13 cellular contexts compared by ENCODE assay signal in genomic region chr5:41722359-41722950, GRCh38.
A peak's percentile ranks its signal among the peaks of the same experiment; 100 is the strongest.
DNase-seq lines count a peak whose midpoint lies in the region; ATAC-seq, FAIRE-seq and TF ChIP-seq lines count a peak whose summit lies in the region.
"Had no signal": no experiment of that assay in that cellular context is flagged by ENCODE, and none has a peak within 500 bp of the region (broad histone marks: within the 10 kb centered on the region; RNA-seq: fewer than 3 reads in every experiment).

No MANE protein-coding gene starts in this region.

- H3K27me3 ChIP-seq in RWPE2 (ENCODE audit: insufficient read depth, poor library complexity, severe bottlenecking), result no peaks in the 10 kb centered on the region

- FAIRE-seq in GM19239 (lab: Jason Lieb, UNC), result no peak

- ATAC-seq in GM18909 (IDR thresholded peaks at IDR 0.05; ENCODE audit: poor library complexity, unreplicated experiment) (peak; percentile 48), RWPE2 (ENCODE audit: low read depth) (peak; percentile 45)
- ATAC-seq: stimulated activated memory B cell treated with anti-CD40 and anti-IgM and Interleukin-4, amounts not matched to agents 10 μg/mL and 1 μg/mL and 100 μg/mL, for 72 hours had no signal

- H3K9me3 ChIP-seq in RWPE2 (ENCODE audit: severe bottlenecking), result no peaks in the 10 kb centered on the region

- no peaks in the 10 kb centered on the region for H3K36me3 Mint-ChIP-seq in activated CD4-positive, alpha-beta T cell treated with anti-CD3 and anti-CD28 coated beads, Interleukin-2, amount 10 ng/mL, durations not matched to agents 24 days and 14 days (ENCODE audit: low read depth)
- H3K36me3 Mint-ChIP-seq: CD4-positive, CD25-positive, alpha-beta regulatory T cell; stimulated activated memory B cell treated with anti-CD40 and anti-IgM and Interleukin-4, amounts not matched to agents 10 μg/mL and 1 μg/mL and 100 μg/mL, for 72 hours had no signal

- TF ChIP-seq CTCF in AG10803 (conservative IDR thresholded peaks at IDR 0.05; ENCODE audit: low read length) (peak; percentile 6; the same call in 1 of the 2 replicates), RWPE2 (IDR thresholded peaks at IDR 0.05; ENCODE audit: poor library complexity, severe bottlenecking) (peak; percentile 10), fibroblast of pulmonary artery (IDR thresholded peaks at IDR 0.05; ENCODE audit: low read length, missing control alignments) (peak; percentile 35)

- H3K4me1 ChIP-seq in RWPE2 (ENCODE audit: insufficient read depth, poor library complexity, severe bottlenecking), result no peaks in the 10 kb centered on the region

- intact Hi-C loops in activated CD4-positive, alpha-beta T cell treated with anti-CD3 and anti-CD28 coated beads, Interleukin-2, amount 10 ng/mL, durations not matched to agents 24 days and 14 days (cut with micrococcal nuclease), result no loop called here

- DNase-seq in AG10803 (ENCODE audit: low read depth) (no peak), RWPE2 (ENCODE audit: low spot score) (no peak), fibroblast of pulmonary artery (ENCODE audit: low read depth) (peak; percentile 23), GM19239 (ENCODE audit: insufficient read length, low spot score) (no peak)
- DNase-seq in stimulated activated CD4-positive, alpha-beta T cell treated with anti-CD3 and anti-CD28 coated beads, Interleukin-2, amount 100 ng/mL, for 24 hours, result no peak
- no peak for DNase-seq in activated CD4-positive, alpha-beta T cell treated with anti-CD3 and anti-CD28 coated beads, Interleukin-2, amount 10 ng/mL, durations not matched to agents 24 days and 14 days
- DNase-seq in activated CD4-positive, alpha-beta T cell treated with anti-CD3 and anti-CD28 coated beads for 48 hours, result no peak
- DNase-seq: anterior cingulate cortex; CD4-positive, CD25-positive, alpha-beta regulatory T cell; NCI-H446; nephron progenitor cell had no signal

- H3K4me3 Mint-ChIP-seq in activated CD4-positive, alpha-beta T cell treated with anti-CD3 and anti-CD28 coated beads, Interleukin-2, amount 10 ng/mL, durations not matched to agents 24 days and 14 days, result no peak overlapping the region
- H3K4me3 Mint-ChIP-seq: CD4-positive, CD25-positive, alpha-beta regulatory T cell; nephron progenitor cell; stimulated activated memory B cell treated with anti-CD40 and anti-IgM and Interleukin-4, amounts not matched to agents 10 μg/mL and 1 μg/mL and 100 μg/mL, for 72 hours had no signal

- no peak overlapping the region for H3K4me3 ChIP-seq in AG10803 (ENCODE audit: low read length)
- no peak overlapping the region for H3K4me3 ChIP-seq in RWPE2 (ENCODE audit: severe bottlenecking)
- H3K4me3 ChIP-seq in fibroblast of pulmonary artery (replicated peaks; ENCODE audit: low read depth, low read length), result no peak overlapping the region

- no peak overlapping the region for H3K27ac Mint-ChIP-seq in activated CD4-positive, alpha-beta T cell treated with anti-CD3 and anti-CD28 coated beads, Interleukin-2, amount 10 ng/mL, durations not matched to agents 24 days and 14 days
- H3K27ac Mint-ChIP-seq: CD4-positive, CD25-positive, alpha-beta regulatory T cell; nephron progenitor cell; stimulated activated memory B cell treated with anti-CD40 and anti-IgM and Interleukin-4, amounts not matched to agents 10 μg/mL and 1 μg/mL and 100 μg/mL, for 72 hours had no signal

- H3K27ac ChIP-seq in RWPE2 (ENCODE audit: poor library complexity, severe bottlenecking), result no peak overlapping the region

- no peaks in the 10 kb centered on the region for H3K4me1 Mint-ChIP-seq in activated CD4-positive, alpha-beta T cell treated with anti-CD3 and anti-CD28 coated beads, Interleukin-2, amount 10 ng/mL, durations not matched to agents 24 days and 14 days
- H3K4me1 Mint-ChIP-seq: CD4-positive, CD25-positive, alpha-beta regulatory T cell; stimulated activated memory B cell treated with anti-CD40 and anti-IgM and Interleukin-4, amounts not matched to agents 10 μg/mL and 1 μg/mL and 100 μg/mL, for 72 hours had no signal

- H3K27me3 Mint-ChIP-seq in activated CD4-positive, alpha-beta T cell treated with anti-CD3 and anti-CD28 coated beads, Interleukin-2, amount 10 ng/mL, durations not matched to agents 24 days and 14 days, result peaks cover 13% of the 10 kb centered on the region
- H3K27me3 Mint-ChIP-seq: CD4-positive, CD25-positive, alpha-beta regulatory T cell; stimulated activated memory B cell treated with anti-CD40 and anti-IgM and Interleukin-4, amounts not matched to agents 10 μg/mL and 1 μg/mL and 100 μg/mL, for 72 hours had no signal

- no peaks in the 10 kb centered on the region for H3K9me3 Mint-ChIP-seq in activated CD4-positive, alpha-beta T cell treated with anti-CD3 and anti-CD28 coated beads, Interleukin-2, amount 10 ng/mL, durations not matched to agents 24 days and 14 days
- H3K9me3 Mint-ChIP-seq: nephron progenitor cell had no signal

- H3K36me3 ChIP-seq in RWPE2 (ENCODE audit: low read depth), result no peaks in the 10 kb centered on the region
